Comparison of ENCODE assay signal across 10 cellular contexts in the genomic region with DNA sequence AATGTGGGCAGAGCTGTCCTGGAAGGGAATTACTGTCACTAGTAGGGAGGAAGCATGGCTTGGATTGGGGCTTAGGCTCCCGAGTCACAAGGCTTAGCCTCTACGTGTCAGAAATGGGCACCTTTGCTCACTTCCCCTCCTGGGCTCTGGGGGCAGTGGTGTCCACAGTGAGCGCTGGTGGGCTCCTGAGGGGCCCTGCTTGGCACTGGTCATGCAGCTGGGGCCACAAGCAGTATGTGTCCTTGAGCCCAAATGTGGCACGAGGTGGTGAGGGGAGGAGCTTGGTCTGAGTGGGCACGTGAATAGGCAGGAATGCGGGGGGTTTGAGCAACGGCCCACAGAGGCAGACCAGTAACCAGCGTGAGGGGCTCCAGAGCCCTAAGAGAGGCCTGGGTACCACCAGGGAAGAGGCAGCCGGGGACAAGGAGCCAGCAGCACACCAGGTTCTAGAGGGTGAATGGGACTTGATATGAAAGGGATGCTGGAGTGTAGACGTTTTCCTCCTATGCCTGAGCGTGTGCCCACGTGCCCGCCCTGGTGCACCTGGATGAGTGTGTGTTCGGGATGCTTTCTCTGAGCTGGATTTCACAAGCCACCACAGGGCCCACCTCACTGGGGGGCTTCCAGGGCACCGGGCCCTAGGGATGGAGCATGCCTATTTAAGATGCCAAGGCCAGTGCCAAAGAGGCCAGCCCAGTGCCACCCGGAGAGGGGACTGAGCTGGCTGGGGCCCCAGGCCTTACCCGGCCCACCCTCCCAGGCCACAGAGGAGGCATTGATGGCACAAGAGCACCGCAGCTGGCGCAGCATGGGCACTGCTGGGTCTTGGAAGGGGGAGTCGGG. TPM values are rescaled to one million over a fixed set of nuclear protein-coding genes. Genes with fewer than 3 reads are reported as not detected.
DNase-seq lines count a peak whose midpoint lies in the region; ATAC-seq and TF ChIP-seq lines count a peak whose summit lies in the region.
"Had no signal": no experiment of that assay in that cellular context is flagged by ENCODE, and none has a peak within 500 bp of the region (broad histone marks: within the 10 kb centered on the region; RNA-seq: fewer than 3 reads in every experiment).

No MANE protein-coding gene starts in this region.

- peak; percentile 67 for TF ChIP-seq CTCF in DND-41 (IDR thresholded peaks at IDR 0.05; ENCODE audit: borderline replicate concordance, extremely low read depth, low read length, poor library complexity, severe bottlenecking)

- DNase-seq in DND-41 (peak; percentile 39), naive B cell (no peak), cortex of kidney (lab: John Stamatoyannopoulos, UW) (no peak)
- DNase-seq in activated CD8-positive, alpha-beta memory T cell treated with anti-CD3 and anti-CD28 coated beads, Interleukin-2, amount 50 U/mL, for 4 hours, result no peak
- DNase-seq in activated naive CD8-positive, alpha-beta T cell treated with anti-CD3 and anti-CD28 coated beads for 36 hours, result no peak
- DNase-seq: T-cell had no signal

- H3K4me1 ChIP-seq in DND-41 (ENCODE audit: insufficient read depth, low read length) (peaks cover 42% of the 10 kb centered on the region), HUES48 (ENCODE audit: control insufficient read depth, insufficient read depth, low read length) (peaks cover 31% of the 10 kb centered on the region)

- peak overlapping the region in 2 of 8 donors; percentile 41 to 69 for H3K4me3 Mint-ChIP-seq in naive B cell
- H3K4me3 Mint-ChIP-seq in activated naive CD8-positive, alpha-beta T cell treated with anti-CD3 and anti-CD28 coated beads for 36 hours, result no peak overlapping the region
- H3K4me3 Mint-ChIP-seq: T-cell had no signal

- no peaks in the 10 kb centered on the region for H3K36me3 Mint-ChIP-seq in naive B cell
- no peaks in the 10 kb centered on the region for H3K36me3 Mint-ChIP-seq in activated naive CD8-positive, alpha-beta T cell treated with anti-CD3 and anti-CD28 coated beads for 36 hours
- H3K36me3 Mint-ChIP-seq: T-cell had no signal

- no peaks in the 10 kb centered on the region for H3K36me3 ChIP-seq in DND-41 (ENCODE audit: insufficient read depth, low read length)
- H3K36me3 ChIP-seq in HUES48 (ENCODE audit: control insufficient read depth, insufficient read depth, low read length), result no peaks in the 10 kb centered on the region

- H3K27ac ChIP-seq in DND-41 (ENCODE audit: low read length) (peak overlapping the region; percentile 83), HUES48 (ENCODE audit: low read depth, low read length) (no peak overlapping the region), angular gyrus (ENCODE audit: low read depth, low read length) (peak overlapping the region; percentile 99)

- no peaks in the 10 kb centered on the region for H3K27me3 ChIP-seq in DND-41 (ENCODE audit: insufficient read depth, low read length, poor library complexity)
- H3K27me3 ChIP-seq in HUES48 (ENCODE audit: control insufficient read depth, insufficient read depth, low read length), result no peaks in the 10 kb centered on the region

- peaks cover 24% of the 10 kb centered on the region for H3K79me2 ChIP-seq in DND-41 (ENCODE audit: insufficient read depth, low read length)

- no peaks in the 10 kb centered on the region for H3K27me3 Mint-ChIP-seq in naive B cell
- peaks cover 22% of the 10 kb centered on the region for H3K27me3 Mint-ChIP-seq in activated naive CD8-positive, alpha-beta T cell treated with anti-CD3 and anti-CD28 coated beads for 36 hours

- H4K20me1 ChIP-seq in DND-41 (ENCODE audit: insufficient read depth, low read length), result no peaks in the 10 kb centered on the region

- peaks cover 41 to 54% (median 49%) of the 10 kb centered on the region in 3 donors for H3K4me1 Mint-ChIP-seq in naive B cell
- H3K4me1 Mint-ChIP-seq in activated naive CD8-positive, alpha-beta T cell treated with anti-CD3 and anti-CD28 coated beads for 36 hours, result peaks cover 11% of the 10 kb centered on the region

- peak overlapping the region; percentile 71; the same call in 1 of the 2 replicates for H2AFZ ChIP-seq in DND-41 (ENCODE audit: low read depth, low read length)

- H3K4me2 ChIP-seq in DND-41 (ENCODE audit: insufficient read depth, low read length), result peak overlapping the region; percentile 63

- no peaks in the 10 kb centered on the region for H3K9me3 ChIP-seq in DND-41 (ENCODE audit: insufficient read depth, low read length, severe bottlenecking)
- no peaks in the 10 kb centered on the region for H3K9me3 ChIP-seq in HUES48 (ENCODE audit: control insufficient read depth, insufficient read depth, low read length)

- peak overlapping the region in 4 of 6 donors; percentile 11 to 86 (median 47) for H3K27ac Mint-ChIP-seq in naive B cell
- H3K27ac Mint-ChIP-seq in activated naive CD8-positive, alpha-beta T cell treated with anti-CD3 and anti-CD28 coated beads for 36 hours, result no peak overlapping the region
- H3K27ac Mint-ChIP-seq: activated T-helper 2 cell treated with anti-CD3 and anti-CD28 coated beads, Interferon-gamma antibody, Interleukin-2, Interleukin-4, amounts not matched to agents 10 μg/mL and 5 μg/mL and 100 μg/mL, durations not matched to agents 14 hours and 24 hours and 36 hours; T-cell had no signal

- ATAC-seq in DND-41 (ENCODE audit: insufficient read depth, low read depth) (peak; percentile 21; the same call in 1 of the 3 replicates), naive B cell (ENCODE audit: low read depth in 2 of 2) (no peak), HG02678 (IDR thresholded peaks at IDR 0.05; ENCODE audit: unreplicated experiment) (no peak)
- ATAC-seq: T-cell had no signal

- H3K9me3 Mint-ChIP-seq in naive B cell, result no peaks in the 10 kb centered on the region
- no peaks in the 10 kb centered on the region for H3K9me3 Mint-ChIP-seq in activated naive CD8-positive, alpha-beta T cell treated with anti-CD3 and anti-CD28 coated beads for 36 hours
- H3K9me3 Mint-ChIP-seq: activated T-helper 2 cell treated with anti-CD3 and anti-CD28 coated beads, Interferon-gamma antibody, Interleukin-2, Interleukin-4, amounts not matched to agents 10 μg/mL and 5 μg/mL and 100 μg/mL, durations not matched to agents 14 hours and 24 hours and 36 hours; T-cell had no signal

- peak overlapping the region in 1 of 2 experiments; percentile 49; a peak in 2 of 4 replicates for H3K4me3 ChIP-seq in DND-41 (ENCODE audit: low read depth in 1 of 2, low read length in 2 of 2)
- peak overlapping the region; percentile 24; the same call in 1 of the 2 replicates for H3K4me3 ChIP-seq in HUES48 (ENCODE audit: low read depth, low read length)

- peak overlapping the region; percentile 50 for H3K9ac ChIP-seq in DND-41 (ENCODE audit: low read depth, low read length)
- H3K9ac ChIP-seq in HUES48 (ENCODE audit: low read depth, low read length), result no peak overlapping the region

RNA-seq across cellular contexts. Expression of a gene that starts 22.8 kb away (rescaled TPM):
- 1,000 to 10,000 TPM; 1,295 to 2,538 (median 2,137) TPM for polyA plus RNA-seq in naive B cell (ENCODE audit: low read depth in 6 of 6)
- total RNA-seq in activated naive CD8-positive, alpha-beta T cell treated with anti-CD3 and anti-CD28 coated beads for 36 hours, result 1,000 to 10,000 TPM; 2,595 to 2,627 TPM
